Comparison of ENCODE assay signal across 9 cellular contexts in genomic region chr12:76028649-76029277, GRCh38. TPM values are rescaled to one million over a fixed set of nuclear protein-coding genes. Genes with fewer than 3 reads are reported as not detected.
DNase-seq lines count a peak whose midpoint lies in the region; ATAC-seq and TF ChIP-seq lines count a peak whose summit lies in the region.
"Had no signal": no experiment of that assay in that cellular context is flagged by ENCODE, and none has a peak within 500 bp of the region (broad histone marks: within the 10 kb centered on the region; RNA-seq: fewer than 3 reads in every experiment).

No MANE protein-coding gene starts in this region.

- peak overlapping the region; percentile 6 for H3K4me2 ChIP-seq in OCI-LY7 (ENCODE audit: low read length)

- intact Hi-C loops in OCI-LY7 (cut with micrococcal nuclease; ENCODE audit: unreplicated experiment) (no loop called here), posterior vena cava (cut with DNase I) (no loop called here)

- H3K9me2 ChIP-seq in OCI-LY7 (ENCODE audit: insufficient read depth, low read length) = no peaks in the 10 kb centered on the region

- CTCF ChIA-PET in BJ (lab: Yijun Ruan, JAX) (interaction anchor here (1.3 to 1.5 kb wide), 2 partner anchors 51 to 501 kb away, joined by 4 to 6 read pairs; no protein-coding TSS in a partner anchor), OCI-LY7 (lab: Charles Lee; ENCODE audit: unreplicated experiment) (no interaction called here)

- H3K27me3 Mint-ChIP-seq in natural killer cell treated with Interleukin-12 subunit alpha and Interleukin-12 subunit beta and Interleukin-15 and Interleukin-18, amount 100 ng/mL, for 72 hours = no peaks in the 10 kb centered on the region
- no peaks in the 10 kb centered on the region for H3K27me3 Mint-ChIP-seq in stimulated activated memory B cell treated with anti-CD40 and anti-IgM and Interleukin-4, amounts not matched to agents 10 μg/mL and 1 μg/mL and 100 μg/mL, for 72 hours

- no peaks in the 10 kb centered on the region for H3K27me3 ChIP-seq in BJ (ENCODE audit: control insufficient read depth, insufficient read depth, low read length)
- no peaks in the 10 kb centered on the region for H3K27me3 ChIP-seq in duodenal mucosa (ENCODE audit: control insufficient read depth in 1 of 2, insufficient read depth in 2 of 2, low read length in 2 of 2)

- H3K4me1 ChIP-seq in OCI-LY7 (ENCODE audit: insufficient read depth, low read length, poor library complexity, severe bottlenecking) (peaks cover 28% of the 10 kb centered on the region), duodenal mucosa (ENCODE audit: control insufficient read depth in 1 of 2, insufficient read depth in 2 of 2, low read length in 2 of 2) (peaks cover 10 to 14% of the 10 kb centered on the region in 2 donors)

- no peak for ATAC-seq in natural killer cell treated with Interleukin-12 subunit alpha and Interleukin-12 subunit beta and Interleukin-15 and Interleukin-18, amount 100 ng/mL, for 72 hours
- no peak for ATAC-seq in stimulated activated memory B cell treated with anti-CD40 and anti-IgM and Interleukin-4, amounts not matched to agents 10 μg/mL and 1 μg/mL and 100 μg/mL, for 72 hours

- no peak overlapping the region for H2AFZ ChIP-seq in OCI-LY7 (ENCODE audit: low read length)

- H3K9ac ChIP-seq in duodenal mucosa (ENCODE audit: low read depth in 1 of 2, low read length in 2 of 2) = peak overlapping the region in 1 of 2 donors; percentile 41

- peak overlapping the region; percentile 99 to 100 for H3K27ac Mint-ChIP-seq in natural killer cell treated with Interleukin-12 subunit alpha and Interleukin-12 subunit beta and Interleukin-15 and Interleukin-18, amount 100 ng/mL, for 72 hours
- no peak overlapping the region for H3K27ac Mint-ChIP-seq in stimulated activated memory B cell treated with anti-CD40 and anti-IgM and Interleukin-4, amounts not matched to agents 10 μg/mL and 1 μg/mL and 100 μg/mL, for 72 hours

- no TSS peak for BruUV-seq in OCI-LY7 (replicated peaks; lab: Mats Ljungman, UMichigan)

- H3K9me3 ChIP-seq in OCI-LY7 (ENCODE audit: low read length) (no peaks in the 10 kb centered on the region), duodenal mucosa (ENCODE audit: control insufficient read depth in 1 of 2, low read length in 2 of 2) (no peaks in the 10 kb centered on the region)

- peaks cover 30 to 64% of the 10 kb centered on the region in 2 donors for H3K4me1 Mint-ChIP-seq in natural killer cell treated with Interleukin-12 subunit alpha and Interleukin-12 subunit beta and Interleukin-15 and Interleukin-18, amount 100 ng/mL, for 72 hours (ENCODE audit: low read depth in 2 of 2)
- H3K4me1 Mint-ChIP-seq in stimulated activated memory B cell treated with anti-CD40 and anti-IgM and Interleukin-4, amounts not matched to agents 10 μg/mL and 1 μg/mL and 100 μg/mL, for 72 hours = peaks cover 24% of the 10 kb centered on the region

- no peaks in the 10 kb centered on the region for H3K36me3 ChIP-seq in BJ (ENCODE audit: control insufficient read depth, insufficient read depth, low read length)
- no peaks in the 10 kb centered on the region for H3K36me3 ChIP-seq in OCI-LY7 (ENCODE audit: insufficient read depth, low read length)
- no peaks in the 10 kb centered on the region for H3K36me3 ChIP-seq in duodenal mucosa (ENCODE audit: control insufficient read depth in 1 of 2, insufficient read depth in 2 of 2, low read length in 2 of 2)

- no peaks in the 10 kb centered on the region for H3K9me3 Mint-ChIP-seq in natural killer cell treated with Interleukin-12 subunit alpha and Interleukin-12 subunit beta and Interleukin-15 and Interleukin-18, amount 100 ng/mL, for 72 hours
- no peaks in the 10 kb centered on the region for H3K9me3 Mint-ChIP-seq in stimulated activated memory B cell treated with anti-CD40 and anti-IgM and Interleukin-4, amounts not matched to agents 10 μg/mL and 1 μg/mL and 100 μg/mL, for 72 hours

- peak overlapping the region; percentile 96 for H3K4me3 Mint-ChIP-seq in natural killer cell treated with Interleukin-12 subunit alpha and Interleukin-12 subunit beta and Interleukin-15 and Interleukin-18, amount 100 ng/mL, for 72 hours
- no peak overlapping the region for H3K4me3 Mint-ChIP-seq in stimulated activated memory B cell treated with anti-CD40 and anti-IgM and Interleukin-4, amounts not matched to agents 10 μg/mL and 1 μg/mL and 100 μg/mL, for 72 hours

- H3K4me3 ChIP-seq in BJ (ENCODE audit: low read depth, low read length) (peak overlapping the region; percentile 70), OCI-LY7 (ENCODE audit: low read depth, low read length, poor library complexity, severe bottlenecking) (no peak overlapping the region), duodenal mucosa (ENCODE audit: low read depth in 1 of 2, low read length in 2 of 2) (peak overlapping the region; percentile 28 to 60)

- H3K27ac ChIP-seq in OCI-LY7 (ENCODE audit: low read depth, low read length, poor library complexity, severe bottlenecking) (no peak overlapping the region), duodenal mucosa (ENCODE audit: low read depth, low read length) (peak overlapping the region; percentile 11)

- no peaks in the 10 kb centered on the region for H4K20me1 ChIP-seq in OCI-LY7 (ENCODE audit: insufficient read depth, low read length)

- POLR2A ChIA-PET in BJ (lab: Charles Lee) = interaction anchor here (0.7 kb wide), 1 partner anchor 370 kb away, joined by 3 read pairs; no protein-coding TSS in a partner anchor
- POLR2A ChIA-PET in OCI-LY7 (lab: Charles Lee) = interaction anchor here (1.0 kb wide), 2 partner anchors 69 to 70 kb away, joined by 3 read pairs; no protein-coding TSS in a partner anchor

- no peak for DNase-seq in BJ (ENCODE audit: low read depth)
- DNase-seq in OCI-LY7 (ENCODE audit: low spot score) = no peak
- DNase-seq in natural killer cell treated with Interleukin-12 subunit alpha and Interleukin-12 subunit beta and Interleukin-15 and Interleukin-18, amount 100 ng/mL, for 72 hours (ENCODE audit: low spot score) = no peak
- no peak for DNase-seq in anterior cingulate cortex (lab: John Stamatoyannopoulos, UW)
- no peak for DNase-seq in posterior vena cava (ENCODE audit: low spot score)
- no peak for DNase-seq in NCI-H2081 (lab: John Stamatoyannopoulos, UW)
- DNase-seq: activated CD4-positive, alpha-beta T cell treated with anti-CD3 and anti-CD28 coated beads, Interleukin-2, amount 50 U/mL, for 4 hours had no signal

- TF ChIP-seq CTCF in BJ (IDR thresholded peaks at IDR 0.05; ENCODE audit: insufficient read depth, low read depth, low read length) (no peak), OCI-LY7 (conservative IDR thresholded peaks at IDR 0.05; ENCODE audit: low read length) (no peak)

- H3K36me3 Mint-ChIP-seq in natural killer cell treated with Interleukin-12 subunit alpha and Interleukin-12 subunit beta and Interleukin-15 and Interleukin-18, amount 100 ng/mL, for 72 hours = peaks cover 20% of the 10 kb centered on the region
- H3K36me3 Mint-ChIP-seq in stimulated activated memory B cell treated with anti-CD40 and anti-IgM and Interleukin-4, amounts not matched to agents 10 μg/mL and 1 μg/mL and 100 μg/mL, for 72 hours = no peaks in the 10 kb centered on the region

- no peaks in the 10 kb centered on the region for H3K79me2 ChIP-seq in OCI-LY7 (ENCODE audit: insufficient read depth, low read depth, low read length)

RNA-seq across cellular contexts. Expression of gene PHLDA1, which starts 2.8 kb away (rescaled TPM):
- 8.1 and 12.1 TPM in 2 replicates for polyA plus RNA-seq in BJ (2011; rRNA removed)
- polyA minus RNA-seq in BJ (2011; rRNA and poly(A)+ RNA removed) = 13.5 and 13.7 TPM in 2 replicates
- 0.44 and 0.54 TPM in 2 replicates for total RNA-seq in OCI-LY7 (2014; rRNA removed; shearing (Covaris generic))
- total RNA-seq in OCI-LY7 (2022) (2.1 and 2.3 TPM in 2 replicates), posterior vena cava (10 to 100 TPM in 1 of 2 donors, 1 to 10 TPM in 1; 4.9 to 14.6 TPM)
- total RNA-seq in natural killer cell treated with Interleukin-12 subunit alpha and Interleukin-12 subunit beta and Interleukin-15 and Interleukin-18, amount 100 ng/mL, for 72 hours = 100 to 1,000 TPM in 1 of 2 donors, 10 to 100 TPM in 1; 62.0 to 153 TPM

RNA-seq across cellular contexts. Expression of gene NAP1L1, which starts 55.7 kb away (rescaled TPM):
- 111 and 245 TPM in 2 replicates for polyA plus RNA-seq in BJ (2011; rRNA removed)
- polyA minus RNA-seq in BJ (2011; rRNA and poly(A)+ RNA removed) = 39.7 and 57.9 TPM in 2 replicates
- 348 and 487 TPM in 2 replicates for total RNA-seq in OCI-LY7 (2014; rRNA removed; shearing (Covaris generic))
- total RNA-seq in OCI-LY7 (2022) (904 and 1,048 TPM in 2 replicates), posterior vena cava (100 to 1,000 TPM; 281 to 331 TPM)
- 100 to 1,000 TPM; 371 to 420 TPM for total RNA-seq in natural killer cell treated with Interleukin-12 subunit alpha and Interleukin-12 subunit beta and Interleukin-15 and Interleukin-18, amount 100 ng/mL, for 72 hours

Comparison
In these comparisons a context has a peak if more than half of its experiments do, and no peak if none do; other contexts are left out.
1. RNA of gene PHLDA1, which starts 2.8 kb away (total RNA-seq): 62.0 to 153 TPM in natural killer cell treated with Interleukin-12 subunit alpha and Interleukin-12 subunit beta and Interleukin-15 and Interleukin-18, amount 100 ng/mL, for 72 hours; 4.9 to 14.6 TPM in posterior vena cava and 0.44 to 2.3 TPM in OCI-LY7; every median in the first group is over 4 times any median in the second.